ENCODE assay signal across 20 cellular contexts in genomic region chr1:160353223-160353622, GRCh38. TPM values are rescaled to one million over a fixed set of nuclear protein-coding genes. Genes with fewer than 3 reads are reported as not detected.
DNase-seq lines count a peak whose midpoint lies in the region; ATAC-seq and TF ChIP-seq lines count a peak whose summit lies in the region.
"Had no signal": no experiment of that assay in that cellular context is flagged by ENCODE, and none has a peak within 500 bp of the region (broad histone marks: within the 10 kb centered on the region; RNA-seq: fewer than 3 reads in every experiment).

No MANE protein-coding gene starts in this region.

- no peaks in the 10 kb centered on the region for H3K9me3 Mint-ChIP-seq in memory B cell
- H3K9me3 Mint-ChIP-seq: activated naive CD4-positive, alpha-beta T cell treated with anti-CD3 and anti-CD28 coated beads for 36 hours; GM23338 had no signal

- in situ Hi-C loops in brain microvascular endothelial cell (cut with HindIII; ENCODE audit: low pct_ligation_motif_present, low sequenced_read_pairs): no loop called here
- in situ Hi-C loops in ACHN (cut with HindIII; ENCODE audit: low pct_ligation_motif_present, low pct_unique_long_range_greater_than_20kb, low sequenced_read_pairs): no loop called here

- peaks cover 59% of the 10 kb centered on the region for H3K36me3 Mint-ChIP-seq in memory B cell

- H3K4me3 Mint-ChIP-seq in memory B cell: no peak overlapping the region
- H3K4me3 Mint-ChIP-seq: activated naive CD4-positive, alpha-beta T cell treated with anti-CD3 and anti-CD28 coated beads for 36 hours; GM23338 had no signal

- H3K27me3 ChIP-seq in brain microvascular endothelial cell (replicated peaks): no peaks in the 10 kb centered on the region
- H3K27me3 ChIP-seq: colonic mucosa had no signal

- no peaks in the 10 kb centered on the region for H3K4me1 Mint-ChIP-seq in memory B cell
- H3K4me1 Mint-ChIP-seq: GM23338 had no signal

- H3K4me3 ChIP-seq in AG10803 (ENCODE audit: low read length) (no peak overlapping the region), brain microvascular endothelial cell (ENCODE audit: low read depth, low read length) (no peak overlapping the region)
- H3K4me3 ChIP-seq: colonic mucosa, GM23338 had no signal

- peak overlapping the region; percentile 63 for H3K27ac Mint-ChIP-seq in memory B cell
- H3K27ac Mint-ChIP-seq: activated naive CD4-positive, alpha-beta T cell treated with anti-CD3 and anti-CD28 coated beads for 36 hours; GM23338 had no signal

- peaks cover 91% of the 10 kb centered on the region for H3K36me3 ChIP-seq in brain microvascular endothelial cell (replicated peaks)

- no peak overlapping the region for H3K27ac ChIP-seq in brain microvascular endothelial cell
- H3K27ac ChIP-seq: colonic mucosa had no signal

- peak; percentile 22 for DNase-seq in AG10803 (ENCODE audit: low read depth)
- peak; percentile 49 for DNase-seq in LHCN-M2 (ENCODE audit: low read depth)
- peak; percentile 14 for DNase-seq in brain microvascular endothelial cell
- no peak for DNase-seq in memory B cell (ENCODE audit: low spot score in 2 of 2)
- DNase-seq in ACHN: no peak
- DNase-seq in activated naive CD4-positive, alpha-beta T cell treated with Interleukin-2 at 50 U/mL for 16 hours: no peak
- DNase-seq in kidney glomerular epithelial cell (lab: John Stamatoyannopoulos, UW): no peak
- DNase-seq: activated naive CD4-positive, alpha-beta T cell treated with anti-CD3 and anti-CD28 coated beads for 36 hours; activated T-cell treated with anti-CD3 and anti-CD28 coated beads, Interleukin-2, amount 50 U/mL, for 1 hour; AML-193; colonic mucosa; EL; NCI-H524; retina; stimulated activated CD4-positive, alpha-beta T cell treated with anti-CD3 and anti-CD28 coated beads, Interleukin-15, amount 100 ng/mL, for 24 hours; T-helper 1 cell had no signal

- no peak for ATAC-seq in memory B cell (ENCODE audit: low read depth)
- ATAC-seq in HG02763 (IDR thresholded peaks at IDR 0.05; ENCODE audit: unreplicated experiment): no peak
- ATAC-seq: Right ventricle myocardium inferior had no signal

- TF ChIP-seq CTCF in AG10803 (conservative IDR thresholded peaks at IDR 0.05; ENCODE audit: low read length) (no peak), brain microvascular endothelial cell (IDR thresholded peaks at IDR 0.05; ENCODE audit: low read depth, low read length, missing control alignments) (no peak)

- no peaks in the 10 kb centered on the region for H3K27me3 Mint-ChIP-seq in memory B cell

RNA-seq across cellular contexts. Expression of gene NCSTN, which starts 10.0 kb away (rescaled TPM):
- total RNA-seq in LHCN-M2 (2014; rRNA removed): 82.5 and 95.6 TPM in 2 replicates
- polyA plus RNA-seq in LHCN-M2 (2012): 66.3 TPM

RNA-seq across cellular contexts. Expression of gene COPA, which starts 10.2 kb away (rescaled TPM):
- total RNA-seq in LHCN-M2 (2014; rRNA removed): 130 and 149 TPM in 2 replicates
- 127 TPM for polyA plus RNA-seq in LHCN-M2 (2012)

RNA-seq across cellular contexts. Expression of gene NHLH1, which starts 13.6 kb away (rescaled TPM):
- total RNA-seq in LHCN-M2 (2014; rRNA removed): 0.13 TPM in 1 of 2 replicates, not detected in the other
- polyA plus RNA-seq in LHCN-M2 (2012): 0.04 TPM
- total RNA-seq: mucosa of gallbladder, Right ventricle myocardium inferior had no signal

RNA-seq across cellular contexts. Expression of gene VANGL2, which starts 47.1 kb away (rescaled TPM):
- total RNA-seq in LHCN-M2 (2014; rRNA removed): under 0.01 TPM in 1 of 2 replicates, not detected in the other
- 0.32 TPM for polyA plus RNA-seq in LHCN-M2 (2012)

Comparison
In these comparisons a context has a peak if more than half of its experiments do, and no peak if none do; other contexts are left out.
1. DNase-seq: peak in AG10803 (single experiment), LHCN-M2 (single experiment) and brain microvascular endothelial cell (single experiment); none in memory B cell (0 of 2), ACHN (single experiment), activated naive CD4-positive, alpha-beta T cell treated with Interleukin-2 at 50 U/mL for 16 hours (single experiment) and kidney glomerular epithelial cell (single experiment).